ENCODE assay signal across 1 cellular context in genomic region chr6:74677463-74677862, GRCh38.
TF ChIP-seq lines count a peak whose summit lies in the region.

No MANE protein-coding gene starts in this region.

TF ChIP-seq in HEK293, 187 proteins besides CTCF, POLR2A, EP300 and RAD21 (continued from another document and continues in another):
- TF ChIP-seq ZFHX2 (tag by site-specific recombination; conservative IDR thresholded peaks at IDR 0.05): no peak
- TF ChIP-seq ZNF544 (tag by site-specific recombination; IDR thresholded peaks at IDR 0.05): no peak
- no peak for TF ChIP-seq ZNF10 (tag by site-specific recombination; IDR thresholded peaks at IDR 0.05)
- no peak for TF ChIP-seq MYNN (tag by site-specific recombination; IDR thresholded peaks at IDR 0.05; ENCODE audit: borderline replicate concordance)
- no peak for TF ChIP-seq SCRT2 (tag by site-specific recombination; IDR thresholded peaks at IDR 0.05)
- TF ChIP-seq ZNF621 (tag by site-specific recombination; IDR thresholded peaks at IDR 0.05): no peak
- no peak for TF ChIP-seq ZNF473 (tag by site-specific recombination; IDR thresholded peaks at IDR 0.05)
- no peak for TF ChIP-seq ZSCAN5A (tag by site-specific recombination; IDR thresholded peaks at IDR 0.05)
- no peak for TF ChIP-seq ZNF292 (tag by site-specific recombination; IDR thresholded peaks at IDR 0.05; ENCODE audit: borderline replicate concordance, low read depth)
- TF ChIP-seq REPIN1 (tag by site-specific recombination; IDR thresholded peaks at IDR 0.05; ENCODE audit: low read depth): no peak
- TF ChIP-seq, protein P1, sequence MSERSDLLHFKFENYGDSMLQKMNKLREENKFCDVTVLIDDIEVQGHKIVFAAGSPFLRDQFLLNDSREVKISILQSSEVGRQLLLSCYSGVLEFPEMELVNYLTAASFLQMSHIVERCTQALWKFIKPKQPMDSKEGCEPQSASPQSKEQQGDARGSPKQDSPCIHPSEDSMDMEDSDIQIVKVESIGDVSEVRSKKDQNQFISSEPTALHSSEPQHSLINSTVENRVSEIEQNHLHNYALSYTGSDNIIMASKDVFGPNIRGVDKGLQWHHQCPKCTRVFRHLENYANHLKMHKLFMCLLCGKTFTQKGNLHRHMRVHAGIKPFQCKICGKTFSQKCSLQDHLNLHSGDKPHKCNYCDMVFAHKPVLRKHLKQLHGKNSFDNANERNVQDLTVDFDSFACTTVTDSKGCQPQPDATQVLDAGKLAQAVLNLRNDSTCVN (tag by site-specific recombination; optimal IDR thresholded peaks at IDR 0.05): no peak
- no peak for TF ChIP-seq ZNF324 (tag by site-specific recombination; IDR thresholded peaks at IDR 0.05)
- TF ChIP-seq, protein P2, sequence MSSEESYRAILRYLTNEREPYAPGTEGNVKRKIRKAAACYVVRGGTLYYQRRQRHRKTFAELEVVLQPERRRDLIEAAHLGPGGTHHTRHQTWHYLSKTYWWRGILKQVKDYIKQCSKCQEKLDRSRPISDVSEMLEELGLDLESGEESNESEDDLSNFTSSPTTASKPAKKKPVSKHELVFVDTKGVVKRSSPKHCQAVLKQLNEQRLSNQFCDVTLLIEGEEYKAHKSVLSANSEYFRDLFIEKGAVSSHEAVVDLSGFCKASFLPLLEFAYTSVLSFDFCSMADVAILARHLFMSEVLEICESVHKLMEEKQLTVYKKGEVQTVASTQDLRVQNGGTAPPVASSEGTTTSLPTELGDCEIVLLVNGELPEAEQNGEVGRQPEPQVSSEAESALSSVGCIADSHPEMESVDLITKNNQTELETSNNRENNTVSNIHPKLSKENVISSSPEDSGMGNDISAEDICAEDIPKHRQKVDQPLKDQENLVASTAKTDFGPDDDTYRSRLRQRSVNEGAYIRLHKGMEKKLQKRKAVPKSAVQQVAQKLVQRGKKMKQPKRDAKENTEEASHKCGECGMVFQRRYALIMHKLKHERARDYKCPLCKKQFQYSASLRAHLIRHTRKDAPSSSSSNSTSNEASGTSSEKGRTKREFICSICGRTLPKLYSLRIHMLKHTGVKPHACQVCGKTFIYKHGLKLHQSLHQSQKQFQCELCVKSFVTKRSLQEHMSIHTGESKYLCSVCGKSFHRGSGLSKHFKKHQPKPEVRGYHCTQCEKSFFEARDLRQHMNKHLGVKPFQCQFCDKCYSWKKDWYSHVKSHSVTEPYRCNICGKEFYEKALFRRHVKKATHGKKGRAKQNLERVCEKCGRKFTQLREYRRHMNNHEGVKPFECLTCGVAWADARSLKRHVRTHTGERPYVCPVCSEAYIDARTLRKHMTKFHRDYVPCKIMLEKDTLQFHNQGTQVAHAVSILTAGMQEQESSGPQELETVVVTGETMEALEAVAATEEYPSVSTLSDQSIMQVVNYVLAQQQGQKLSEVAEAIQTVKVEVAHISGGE (tag by site-specific recombination; conservative IDR thresholded peaks at IDR 0.05; ENCODE audit: low read depth): peak; percentile 66
- TF ChIP-seq ZSCAN30 (tag by site-specific recombination; IDR thresholded peaks at IDR 0.05): no peak
- TF ChIP-seq, protein P3, sequence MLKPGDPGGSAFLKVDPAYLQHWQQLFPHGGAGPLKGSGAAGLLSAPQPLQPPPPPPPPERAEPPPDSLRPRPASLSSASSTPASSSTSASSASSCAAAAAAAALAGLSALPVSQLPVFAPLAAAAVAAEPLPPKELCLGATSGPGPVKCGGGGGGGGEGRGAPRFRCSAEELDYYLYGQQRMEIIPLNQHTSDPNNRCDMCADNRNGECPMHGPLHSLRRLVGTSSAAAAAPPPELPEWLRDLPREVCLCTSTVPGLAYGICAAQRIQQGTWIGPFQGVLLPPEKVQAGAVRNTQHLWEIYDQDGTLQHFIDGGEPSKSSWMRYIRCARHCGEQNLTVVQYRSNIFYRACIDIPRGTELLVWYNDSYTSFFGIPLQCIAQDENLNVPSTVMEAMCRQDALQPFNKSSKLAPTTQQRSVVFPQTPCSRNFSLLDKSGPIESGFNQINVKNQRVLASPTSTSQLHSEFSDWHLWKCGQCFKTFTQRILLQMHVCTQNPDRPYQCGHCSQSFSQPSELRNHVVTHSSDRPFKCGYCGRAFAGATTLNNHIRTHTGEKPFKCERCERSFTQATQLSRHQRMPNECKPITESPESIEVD (tag by site-specific recombination; IDR thresholded peaks at IDR 0.05): no peak
- no peak for TF ChIP-seq ZNF610 (tag by site-specific recombination; IDR thresholded peaks at IDR 0.05; ENCODE audit: borderline replicate concordance)
- TF ChIP-seq ZNF776 (tag by site-specific recombination; IDR thresholded peaks at IDR 0.05; ENCODE audit: borderline replicate concordance): no peak
- TF ChIP-seq GLI2 (tag by site-specific recombination; IDR thresholded peaks at IDR 0.05; ENCODE audit: borderline replicate concordance, low read depth): peak; percentile 39; the same call in 1 of the 2 replicates
- TF ChIP-seq ZNF157 (tag by site-specific recombination; IDR thresholded peaks at IDR 0.05): no peak
- no peak for TF ChIP-seq ZNF639 (tag by site-specific recombination; IDR thresholded peaks at IDR 0.05)
- TF ChIP-seq HOXC10 (CRISPR knock-in tag; IDR thresholded peaks at IDR 0.05): no peak
- TF ChIP-seq, protein P4, sequence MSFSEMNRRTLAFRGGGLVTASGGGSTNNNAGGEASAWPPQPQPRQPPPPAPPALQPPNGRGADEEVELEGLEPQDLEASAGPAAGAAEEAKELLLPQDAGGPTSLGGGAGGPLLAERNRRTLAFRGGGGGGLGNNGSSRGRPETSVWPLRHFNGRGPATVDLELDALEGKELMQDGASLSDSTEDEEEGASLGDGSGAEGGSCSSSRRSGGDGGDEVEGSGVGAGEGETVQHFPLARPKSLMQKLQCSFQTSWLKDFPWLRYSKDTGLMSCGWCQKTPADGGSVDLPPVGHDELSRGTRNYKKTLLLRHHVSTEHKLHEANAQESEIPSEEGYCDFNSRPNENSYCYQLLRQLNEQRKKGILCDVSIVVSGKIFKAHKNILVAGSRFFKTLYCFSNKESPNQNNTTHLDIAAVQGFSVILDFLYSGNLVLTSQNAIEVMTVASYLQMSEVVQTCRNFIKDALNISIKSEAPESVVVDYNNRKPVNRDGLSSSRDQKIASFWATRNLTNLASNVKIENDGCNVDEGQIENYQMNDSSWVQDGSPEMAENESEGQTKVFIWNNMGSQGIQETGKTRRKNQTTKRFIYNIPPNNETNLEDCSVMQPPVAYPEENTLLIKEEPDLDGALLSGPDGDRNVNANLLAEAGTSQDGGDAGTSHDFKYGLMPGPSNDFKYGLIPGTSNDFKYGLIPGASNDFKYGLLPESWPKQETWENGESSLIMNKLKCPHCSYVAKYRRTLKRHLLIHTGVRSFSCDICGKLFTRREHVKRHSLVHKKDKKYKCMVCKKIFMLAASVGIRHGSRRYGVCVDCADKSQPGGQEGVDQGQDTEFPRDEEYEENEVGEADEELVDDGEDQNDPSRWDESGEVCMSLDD (tag by site-specific recombination; IDR thresholded peaks at IDR 0.05): no peak
- no peak for TF ChIP-seq ZNF133 (tag by site-specific recombination; IDR thresholded peaks at IDR 0.05)
- no peak for TF ChIP-seq EGR2 (tag by site-specific recombination; IDR thresholded peaks at IDR 0.05; ENCODE audit: low read depth)
- TF ChIP-seq KLF8 (tag by site-specific recombination; IDR thresholded peaks at IDR 0.05): no peak
- TF ChIP-seq ZNF146 (tag by site-specific recombination; IDR thresholded peaks at IDR 0.05): no peak
- TF ChIP-seq ZBTB48 (tag by site-specific recombination; IDR thresholded peaks at IDR 0.05): no peak
- TF ChIP-seq ZNF561 (tag by site-specific recombination; IDR thresholded peaks at IDR 0.05; ENCODE audit: borderline replicate concordance): no peak
- TF ChIP-seq AEBP2 (tag by site-specific recombination; IDR thresholded peaks at IDR 0.05; ENCODE audit: borderline replicate concordance): no peak
- TF ChIP-seq ZNF558 (tag by site-specific recombination; IDR thresholded peaks at IDR 0.05): 0 out of 2 replicates have a peak, but pooled peaks have one; percentile 46
- no peak for TF ChIP-seq ZNF530 (tag by site-specific recombination; IDR thresholded peaks at IDR 0.05; ENCODE audit: low read depth)
- TF ChIP-seq ZNF175 (tag by site-specific recombination; IDR thresholded peaks at IDR 0.05): no peak
- no peak for TF ChIP-seq ZNF785 (tag by site-specific recombination; IDR thresholded peaks at IDR 0.05)
- TF ChIP-seq KLF7 (tag by site-specific recombination; IDR thresholded peaks at IDR 0.05; ENCODE audit: borderline replicate concordance): no peak
- peak; percentile 88 for TF ChIP-seq ZNF518A (tag by site-specific recombination; conservative IDR thresholded peaks at IDR 0.05; ENCODE audit: low read depth)
- TF ChIP-seq ZNF510 (tag by site-specific recombination; IDR thresholded peaks at IDR 0.05; ENCODE audit: insufficient replicate concordance): peak; percentile 42
- TF ChIP-seq, protein P5, sequence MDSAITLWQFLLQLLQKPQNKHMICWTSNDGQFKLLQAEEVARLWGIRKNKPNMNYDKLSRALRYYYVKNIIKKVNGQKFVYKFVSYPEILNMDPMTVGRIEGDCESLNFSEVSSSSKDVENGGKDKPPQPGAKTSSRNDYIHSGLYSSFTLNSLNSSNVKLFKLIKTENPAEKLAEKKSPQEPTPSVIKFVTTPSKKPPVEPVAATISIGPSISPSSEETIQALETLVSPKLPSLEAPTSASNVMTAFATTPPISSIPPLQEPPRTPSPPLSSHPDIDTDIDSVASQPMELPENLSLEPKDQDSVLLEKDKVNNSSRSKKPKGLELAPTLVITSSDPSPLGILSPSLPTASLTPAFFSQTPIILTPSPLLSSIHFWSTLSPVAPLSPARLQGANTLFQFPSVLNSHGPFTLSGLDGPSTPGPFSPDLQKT (IDR thresholded peaks at IDR 0.05; ENCODE audit: borderline replicate concordance, low read depth, low read length): no peak
- TF ChIP-seq ZNF416 (tag by site-specific recombination; IDR thresholded peaks at IDR 0.05): no peak
- no peak for TF ChIP-seq SP2 (tag by site-specific recombination; IDR thresholded peaks at IDR 0.05)
- no peak for TF ChIP-seq ZNF660 (tag by site-specific recombination; IDR thresholded peaks at IDR 0.05)
- TF ChIP-seq ZNF791 (tag by site-specific recombination; IDR thresholded peaks at IDR 0.05): no peak
- TF ChIP-seq BCL11A (tag by site-specific recombination; IDR thresholded peaks at IDR 0.05; ENCODE audit: low read depth): no peak
- TF ChIP-seq ZNF426 (tag by site-specific recombination; IDR thresholded peaks at IDR 0.05): peak; percentile 80
